ENCODE assay signal across 15 cellular contexts in the genomic region with DNA sequence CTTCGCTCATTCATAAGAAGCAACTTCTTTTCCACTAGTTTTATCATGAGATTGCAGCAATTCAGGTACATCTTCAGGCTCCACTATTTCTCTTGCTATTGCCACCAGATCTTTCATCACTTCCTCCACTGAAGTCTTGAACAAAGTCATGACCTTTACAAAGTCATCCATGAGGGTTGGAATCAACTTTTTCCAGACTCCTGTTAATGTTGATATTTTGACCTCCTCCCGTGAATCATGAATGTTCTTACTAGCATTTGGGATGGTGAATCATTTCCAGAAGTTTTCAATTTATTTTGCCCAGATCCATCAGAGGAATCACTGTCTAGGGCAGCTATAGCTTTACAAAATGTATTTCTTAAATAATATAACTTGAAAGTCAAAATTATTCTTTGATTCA. TPM values are rescaled to one million over a fixed set of nuclear protein-coding genes. Genes with fewer than 3 reads are reported as not detected.
DNase-seq lines count a peak whose midpoint lies in the region; ATAC-seq, FAIRE-seq and TF ChIP-seq lines count a peak whose summit lies in the region.
"Had no signal": no experiment of that assay in that cellular context is flagged by ENCODE, and none has a peak within 500 bp of the region (broad histone marks: within the 10 kb centered on the region; RNA-seq: fewer than 3 reads in every experiment).

No MANE protein-coding gene starts in this region.

- CTCF ChIA-PET in T-cell (lab: Charles Lee): no interaction called here

- peaks cover 0 to 7% (median 0%) of the 10 kb centered on the region in 11 experiments; a peak in 2 of 22 replicates for H4K20me1 ChIP-seq in BLaER1 treated with 17β-estradiol and CSF1 and Interleukin-3, amounts not matched to agents 10 nM and 100 nM

- ATAC-seq in T-cell (replicated peaks in 1 of 4): no peak
- no peak for ATAC-seq in GM21526 (IDR thresholded peaks at IDR 0.05; ENCODE audit: low FRiP score, unreplicated experiment)
- ATAC-seq in HG02938 (IDR thresholded peaks at IDR 0.05; ENCODE audit: unreplicated experiment): no peak
- no peak for ATAC-seq in HG03108 (IDR thresholded peaks at IDR 0.05; ENCODE audit: unreplicated experiment)
- ATAC-seq: Panc1 had no signal

- no peaks in the 10 kb centered on the region for H3K36me3 Mint-ChIP-seq in T-cell

- H3K27me3 ChIP-seq in BLaER1 treated with 17β-estradiol and CSF1 and Interleukin-3, amounts not matched to agents 10 nM and 100 nM: no peaks in the 10 kb centered on the region
- no peaks in the 10 kb centered on the region for H3K27me3 ChIP-seq in iPS-18a (ENCODE audit: control insufficient read depth, insufficient read depth, low read length)
- H3K27me3 ChIP-seq: adrenal gland, thyroid gland had no signal

- H3K4me3 Mint-ChIP-seq in T-cell: peak overlapping the region; percentile 34 to 92 (median 62)

- H3K4me3 ChIP-seq in BLaER1 treated with 17β-estradiol and CSF1 and Interleukin-3, amounts not matched to agents 10 nM and 100 nM: peak overlapping the region in 8 of 10 experiments; percentile 78 to 96 (median 86); a peak in 9 of 20 replicates
- peak overlapping the region; percentile 79 for H3K4me3 ChIP-seq in iPS-18a (ENCODE audit: low read length)

- H3K27me3 Mint-ChIP-seq in T-cell: no peaks in the 10 kb centered on the region

- peak overlapping the region; percentile 73 to 95 (median 90); a peak in 21 of 22 replicates for H3K4me2 ChIP-seq in BLaER1 treated with 17β-estradiol and CSF1 and Interleukin-3, amounts not matched to agents 10 nM and 100 nM

- FAIRE-seq in GM12891 (lab: Jason Lieb, UNC): peak; percentile 50

- no peak overlapping the region for H3K9ac ChIP-seq in BLaER1 treated with 17β-estradiol and CSF1 and Interleukin-3, amounts not matched to agents 10 nM and 100 nM
- no peak overlapping the region for H3K9ac ChIP-seq in iPS-18a (ENCODE audit: low read length)

- H3K9me3 Mint-ChIP-seq in T-cell: no peaks in the 10 kb centered on the region

- H3K4me1 ChIP-seq in BLaER1 treated with 17β-estradiol and CSF1 and Interleukin-3, amounts not matched to agents 10 nM and 100 nM: peaks cover 36 to 47% (median 41%) of the 10 kb centered on the region in 10 experiments
- no peaks in the 10 kb centered on the region for H3K4me1 ChIP-seq in iPS-18a (ENCODE audit: control insufficient read depth, low read depth, low read length)

- no peak for TF ChIP-seq POLR2A in GM12891 (IDR thresholded peaks at IDR 0.05; ENCODE audit: low read depth, low read length)

- H3K27ac ChIP-seq in BLaER1 treated with 17β-estradiol and CSF1 and Interleukin-3, amounts not matched to agents 10 nM and 100 nM: peak overlapping the region in 2 of 11 experiments; percentile 86 to 92; a peak in 2 of 22 replicates
- no peak overlapping the region for H3K27ac ChIP-seq in iPS-18a (ENCODE audit: low read length)
- H3K27ac ChIP-seq: adrenal gland, thyroid gland had no signal

- H3K27ac Mint-ChIP-seq in T-cell: no peak overlapping the region

- peaks cover 46 to 59% (median 54%) of the 10 kb centered on the region in 3 donors for H3K4me1 Mint-ChIP-seq in T-cell

- peaks cover 0 to 12% (median 0%) of the 10 kb centered on the region in 11 experiments; a peak in 6 of 22 replicates for H3K36me3 ChIP-seq in BLaER1 treated with 17β-estradiol and CSF1 and Interleukin-3, amounts not matched to agents 10 nM and 100 nM
- H3K36me3 ChIP-seq in iPS-18a (ENCODE audit: control insufficient read depth, low read depth, low read length): no peaks in the 10 kb centered on the region
- H3K36me3 ChIP-seq: adrenal gland, thyroid gland had no signal

- DNase-seq in GM12891 (ENCODE audit: insufficient read length, low spot score) (no peak), T-cell (no peak), MV-4-11 (lab: John Stamatoyannopoulos, UW) (no peak)
- DNase-seq: adrenal gland, NCI-H2107, thyroid gland had no signal

- POLR2A ChIA-PET in T-cell (lab: Charles Lee): no interaction called here

- no peaks in the 10 kb centered on the region for H3K9me3 ChIP-seq in BLaER1 treated with 17β-estradiol and CSF1 and Interleukin-3, amounts not matched to agents 10 nM and 100 nM (replicated peaks in 1 of 11)
- H3K9me3 ChIP-seq in iPS-18a (ENCODE audit: control insufficient read depth, low read depth, low read length): no peaks in the 10 kb centered on the region
- H3K9me3 ChIP-seq: adrenal gland, thyroid gland had no signal

TF ChIP-seq in GM12891, 5 proteins besides CTCF, POLR2A, EP300 and RAD21:
- TF ChIP-seq TAF1 (IDR thresholded peaks at IDR 0.05; ENCODE audit: low read depth, low read length): no peak
- no peak for TF ChIP-seq POLR2AphosphoS5 (IDR thresholded peaks at IDR 0.05; ENCODE audit: low read depth, low read length)
- TF ChIP-seq POU2F2 (IDR thresholded peaks at IDR 0.05; ENCODE audit: low read depth, low read length): no peak
- TF ChIP-seq PAX5 (IDR thresholded peaks at IDR 0.05; ENCODE audit: insufficient read depth, low read length, severe bottlenecking): no peak
- TF ChIP-seq SPI1 (IDR thresholded peaks at IDR 0.05; ENCODE audit: low read depth, low read length): no peak

RNA-seq across cellular contexts. Expression of gene CENPQ, which starts 1.5 kb away (rescaled TPM):
- polyA plus RNA-seq in GM12891 (2012; ENCODE audit: low read depth, missing spikeins): 7.4 TPM
- 1 to 10 TPM; 1.5 to 4.4 (median 3.8) TPM for total RNA-seq in T-cell

RNA-seq across cellular contexts. Expression of gene MMUT, which starts 1.6 kb away (rescaled TPM):
- polyA plus RNA-seq in GM12891 (2012; ENCODE audit: low read depth, missing spikeins): 8.6 TPM
- total RNA-seq in T-cell: 10 to 100 TPM in 3 of 5 donors, 1 to 10 TPM in 2; 6.4 to 14.0 (median 10.5) TPM

RNA-seq across cellular contexts. Expression of gene GLYATL3, which starts 35.0 kb away (rescaled TPM):
- polyA plus RNA-seq in GM12891 (2012; ENCODE audit: low read depth, missing spikeins): not detected
- not detected for total RNA-seq in T-cell
- total RNA-seq: adrenal gland, HT1080, lung microvascular endothelial cell, renal cortical epithelial cell, thyroid gland had no signal
- polyA plus RNA-seq: adrenal gland had no signal
